8 cellular contexts compared by ENCODE assay signal in genomic region chr12:40011775-40012129, GRCh38.
DNase-seq lines count a peak whose midpoint lies in the region; ATAC-seq and TF ChIP-seq lines count a peak whose summit lies in the region.

No MANE protein-coding gene starts in this region.

- peak overlapping the region in 1 of 2 donors; percentile 13 for H3K27ac ChIP-seq in ascending aorta
- no peak overlapping the region for H3K27ac ChIP-seq in psoas muscle

- intact Hi-C loops in ascending aorta (cut with DNase I), result loop anchor here (1.0 to 5.0 kb wide), 2 partner anchors 41 to 95 kb away; partner anchors contain the start of gene SLC2A13
- intact Hi-C loops in psoas muscle (cut with DNase I), result loop anchor here (2.0 kb wide), 1 partner anchor 95 kb away; the partner anchor contains the start of gene SLC2A13 (in 2 of the 2)

- DNase-seq in ascending aorta (ENCODE audit: low spot score in 2 of 2), result no peak
- DNase-seq in psoas muscle, result no peak
- DNase-seq in NCI-H187 (lab: John Stamatoyannopoulos, UW), result no peak
- DNase-seq in NCI-H1092 (lab: John Stamatoyannopoulos, UW), result no peak
- no peak for DNase-seq in SKM-1 treated with dmso at 0.1 percent for 144 hours (lab: John Stamatoyannopoulos, UW; ENCODE audit: unreplicated experiment)
- no peak for DNase-seq in GM10266 (ENCODE audit: extremely low spot score)

- H3K4me1 ChIP-seq in ascending aorta (peaks cover 0 to 4% of the 10 kb centered on the region in 2 donors), psoas muscle (no peaks in the 10 kb centered on the region)

- no peaks in the 10 kb centered on the region for H3K36me3 ChIP-seq in ascending aorta
- no peaks in the 10 kb centered on the region for H3K36me3 ChIP-seq in psoas muscle (ENCODE audit: insufficient read depth in 1 of 2, low read depth in 1 of 2)

- 52 to 64% (median 54%) methylated on average over 3 of the region's 3 CpGs for WGBS in psoas muscle, 3 donors

- TF ChIP-seq CTCF in ascending aorta (IDR thresholded peaks at IDR 0.05) (no peak), psoas muscle (IDR thresholded peaks at IDR 0.05) (no peak), GM10266 (IDR thresholded peaks at IDR 0.05; ENCODE audit: control insufficient read depth, insufficient read depth, low read depth, missing control alignments) (no peak)

- ATAC-seq in GM19397 (IDR thresholded peaks at IDR 0.05; ENCODE audit: unreplicated experiment), result peak; percentile 17
- ATAC-seq in HG02981 (IDR thresholded peaks at IDR 0.05; ENCODE audit: unreplicated experiment), result peak; percentile 13
- ATAC-seq in psoas muscle, result peak in 1 of 4 donors; percentile 43

- no peaks in the 10 kb centered on the region for H3K9me3 ChIP-seq in ascending aorta
- no peaks in the 10 kb centered on the region for H3K9me3 ChIP-seq in psoas muscle

- H3K4me3 ChIP-seq in ascending aorta (peak overlapping the region; percentile 31 to 48), psoas muscle (peak overlapping the region; percentile 32)

- H3K27me3 ChIP-seq in ascending aorta, result no peaks in the 10 kb centered on the region
- H3K27me3 ChIP-seq in psoas muscle (ENCODE audit: insufficient read depth in 3 of 3, low read length in 2 of 3), result no peaks in the 10 kb centered on the region
